In the genomic region with DNA sequence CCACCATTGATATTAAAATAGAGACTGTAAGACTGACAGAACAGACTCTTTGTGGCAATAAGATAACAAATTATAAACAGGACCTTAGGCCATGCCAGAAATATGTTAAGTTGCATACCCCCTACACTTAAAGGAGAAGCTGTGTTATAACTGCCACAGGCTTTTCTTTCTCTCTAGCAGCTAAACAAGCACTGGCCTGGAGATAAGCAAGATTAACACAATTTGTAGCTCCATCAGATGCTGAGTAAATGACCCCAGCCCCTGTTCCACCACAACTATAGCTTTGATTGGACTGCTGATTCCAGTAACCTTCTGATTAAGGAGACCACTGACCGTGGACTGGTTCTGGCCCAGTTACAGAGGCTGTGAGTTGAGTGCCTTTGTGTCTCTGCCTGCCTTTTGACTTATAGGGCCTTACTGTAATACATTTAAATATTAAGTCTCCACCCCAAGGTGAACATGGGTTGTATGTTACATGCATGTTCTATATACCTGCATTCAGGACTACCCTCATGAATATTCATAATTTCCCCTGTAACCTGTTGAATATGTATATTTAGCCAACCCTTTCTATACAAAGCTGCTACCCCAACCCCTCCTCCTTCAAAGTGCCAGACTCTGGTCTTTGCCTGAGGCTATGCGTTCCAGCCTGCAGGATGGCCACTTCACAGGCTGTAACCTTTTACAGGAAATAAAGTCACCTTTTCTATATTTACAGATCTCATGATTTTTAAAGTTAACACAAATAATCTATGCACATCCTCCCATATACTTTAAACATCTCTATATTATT, we compare ENCODE assay signal across 13 cellular contexts. TPM values are rescaled to one million over a fixed set of nuclear protein-coding genes. Genes with fewer than 3 reads are reported as not detected.
DNase-seq lines count a peak whose midpoint lies in the region; ATAC-seq and TF ChIP-seq lines count a peak whose summit lies in the region.
"Had no signal": no experiment of that assay in that cellular context is flagged by ENCODE, and none has a peak within 500 bp of the region (broad histone marks: within the 10 kb centered on the region; RNA-seq: fewer than 3 reads in every experiment).

No MANE protein-coding gene starts in this region.

- peak; percentile 70 for ATAC-seq in WTC11
- no peak for ATAC-seq in sciatic nerve
- ATAC-seq in HG03108 (IDR thresholded peaks at IDR 0.05; ENCODE audit: unreplicated experiment) = no peak

- in situ Hi-C loops in GM13976 (cut with MboI; ENCODE audit: low sequenced_read_pairs, unreplicated experiment) = loop anchor here (10.0 kb wide), 1 partner anchor 277 kb away; no protein-coding TSS in a partner anchor

- no peak overlapping the region for H3K27ac Mint-ChIP-seq in WTC11
- no peak overlapping the region for H3K27ac Mint-ChIP-seq in T-helper 2 cell treated with Interferon-gamma antibody and Interleukin-4, amounts not matched to agents 5 μg/mL and 100 μg/mL, for 36 hours

- peaks cover 23% of the 10 kb centered on the region for H3K9me3 Mint-ChIP-seq in WTC11
- peaks cover 15% of the 10 kb centered on the region for H3K9me3 Mint-ChIP-seq in T-helper 2 cell treated with Interferon-gamma antibody and Interleukin-4, amounts not matched to agents 5 μg/mL and 100 μg/mL, for 36 hours

- DNase-seq in NCI-H146 (lab: John Stamatoyannopoulos, UW) (peak; percentile 53), NCI-H69 (lab: John Stamatoyannopoulos, UW) (peak; percentile 62), WTC11 (ENCODE audit: low spot score) (no peak), sciatic nerve (ENCODE audit: low spot score) (peak; percentile 7), GM13976 (ENCODE audit: low spot score) (no peak)
- no peak for DNase-seq in T-helper 2 cell treated with Interferon-gamma antibody and Interleukin-4, amounts not matched to agents 5 μg/mL and 100 μg/mL, for 36 hours (ENCODE audit: low spot score)
- DNase-seq: ACHN, DMS79, NCI-H1436, NCI-H2029 treated with DMSO at 0.1 percent for 48 hours, NCI-H2171, NCI-H774 had no signal

- no peak overlapping the region for H3K4me3 Mint-ChIP-seq in WTC11
- H3K4me3 Mint-ChIP-seq in T-helper 2 cell treated with Interferon-gamma antibody and Interleukin-4, amounts not matched to agents 5 μg/mL and 100 μg/mL, for 36 hours = no peak overlapping the region

- POLR2A ChIA-PET in WTC11 (lab: Charles Lee) = no interaction called here

- H3K36me3 Mint-ChIP-seq in WTC11 = peaks cover 17% of the 10 kb centered on the region
- H3K36me3 Mint-ChIP-seq in T-helper 2 cell treated with Interferon-gamma antibody and Interleukin-4, amounts not matched to agents 5 μg/mL and 100 μg/mL, for 36 hours (ENCODE audit: low read depth) = no peaks in the 10 kb centered on the region

- intact Hi-C loops in sciatic nerve (cut with DNase I) = no loop called here

- TF ChIP-seq CTCF in WTC11 (IDR thresholded peaks at IDR 0.05) (no peak), GM13976 (IDR thresholded peaks at IDR 0.05; ENCODE audit: borderline replicate concordance, control extremely low read depth, extremely low read depth, insufficient read depth, missing control alignments) (no peak)

- H3K4me1 Mint-ChIP-seq in WTC11 = peaks cover 24% of the 10 kb centered on the region
- H3K4me1 Mint-ChIP-seq in T-helper 2 cell treated with Interferon-gamma antibody and Interleukin-4, amounts not matched to agents 5 μg/mL and 100 μg/mL, for 36 hours (ENCODE audit: low read depth) = no peaks in the 10 kb centered on the region

- CTCF ChIA-PET in WTC11 (lab: Charles Lee) = interaction anchor here (1.3 to 1.8 kb wide), 2 partner anchors 68 to 299 kb away, joined by 3 to 5 read pairs; no protein-coding TSS in a partner anchor

- H3K27me3 Mint-ChIP-seq in WTC11 (ENCODE audit: low read depth) = peaks cover 7% of the 10 kb centered on the region
- H3K27me3 Mint-ChIP-seq in T-helper 2 cell treated with Interferon-gamma antibody and Interleukin-4, amounts not matched to agents 5 μg/mL and 100 μg/mL, for 36 hours (ENCODE audit: low read depth) = peaks cover 14% of the 10 kb centered on the region

TF ChIP-seq in WTC11, 78 proteins besides CTCF, POLR2A, EP300 and RAD21 (continues in another document):
- TF ChIP-seq FOXP1 (CRISPR knock-in tag; IDR thresholded peaks at IDR 0.05; ENCODE audit: borderline replicate concordance) (no peak), NFATC4 (CRISPR knock-in tag; IDR thresholded peaks at IDR 0.05) (no peak), ZNF219 (CRISPR knock-in tag; IDR thresholded peaks at IDR 0.05; ENCODE audit: borderline replicate concordance) (no peak), IRF2 (CRISPR knock-in tag; IDR thresholded peaks at IDR 0.05; ENCODE audit: borderline replicate concordance, low read depth) (no peak), SMAD4 (CRISPR knock-in tag; IDR thresholded peaks at IDR 0.05) (no peak), TEAD4 (CRISPR knock-in tag; IDR thresholded peaks at IDR 0.05) (no peak), ZNF396 (CRISPR knock-in tag; IDR thresholded peaks at IDR 0.05; ENCODE audit: borderline replicate concordance) (no peak)
- TF ChIP-seq, protein P1, sequence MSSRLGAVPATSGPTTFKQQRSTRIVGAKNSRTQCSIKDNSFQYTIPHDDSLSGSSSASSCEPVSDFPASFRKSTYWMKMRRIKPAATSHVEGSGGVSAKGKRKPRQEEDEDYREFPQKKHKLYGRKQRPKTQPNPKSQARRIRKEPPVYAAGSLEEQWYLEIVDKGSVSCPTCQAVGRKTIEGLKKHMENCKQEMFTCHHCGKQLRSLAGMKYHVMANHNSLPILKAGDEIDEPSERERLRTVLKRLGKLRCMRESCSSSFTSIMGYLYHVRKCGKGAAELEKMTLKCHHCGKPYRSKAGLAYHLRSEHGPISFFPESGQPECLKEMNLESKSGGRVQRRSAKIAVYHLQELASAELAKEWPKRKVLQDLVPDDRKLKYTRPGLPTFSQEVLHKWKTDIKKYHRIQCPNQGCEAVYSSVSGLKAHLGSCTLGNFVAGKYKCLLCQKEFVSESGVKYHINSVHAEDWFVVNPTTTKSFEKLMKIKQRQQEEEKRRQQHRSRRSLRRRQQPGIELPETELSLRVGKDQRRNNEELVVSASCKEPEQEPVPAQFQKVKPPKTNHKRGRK (CRISPR knock-in tag; IDR thresholded peaks at IDR 0.05; ENCODE audit: borderline replicate concordance) = no peak
- TF ChIP-seq, protein P2, sequence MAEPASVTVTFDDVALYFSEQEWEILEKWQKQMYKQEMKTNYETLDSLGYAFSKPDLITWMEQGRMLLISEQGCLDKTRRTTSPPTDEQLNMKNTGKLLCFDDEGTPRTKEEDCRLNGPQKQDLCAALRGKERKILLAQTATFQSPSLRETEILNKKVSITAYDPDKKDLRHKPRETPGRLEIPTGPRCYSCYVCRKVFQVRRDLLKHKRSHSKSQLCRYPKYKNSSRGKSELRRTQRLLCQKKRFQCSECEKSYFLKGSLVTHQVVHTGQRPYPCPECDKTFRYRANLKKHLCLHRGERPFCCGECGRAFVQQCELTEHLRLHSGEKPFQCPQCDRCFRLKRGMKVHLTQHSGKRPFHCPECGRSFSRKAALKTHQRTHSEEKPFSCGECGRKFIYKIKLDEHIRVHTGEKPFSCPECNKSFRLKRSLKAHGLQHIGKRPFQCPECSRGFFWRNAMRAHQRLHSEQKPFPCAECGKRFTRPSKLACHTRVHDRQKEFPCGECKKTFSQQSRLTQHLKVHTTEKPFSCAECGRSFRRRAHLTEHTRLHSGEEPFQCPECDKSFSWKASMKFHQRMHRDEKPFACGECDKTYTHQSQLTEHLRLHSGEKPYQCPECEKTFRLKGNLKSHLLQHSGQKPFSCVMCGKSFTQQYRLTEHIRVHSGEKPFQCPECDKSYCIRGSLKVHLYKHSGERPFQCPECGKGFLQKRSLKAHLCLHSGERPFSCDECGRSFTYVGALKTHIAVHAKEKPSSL (CRISPR knock-in tag; conservative IDR thresholded peaks at IDR 0.05) = no peak
- TF ChIP-seq, protein P3, sequence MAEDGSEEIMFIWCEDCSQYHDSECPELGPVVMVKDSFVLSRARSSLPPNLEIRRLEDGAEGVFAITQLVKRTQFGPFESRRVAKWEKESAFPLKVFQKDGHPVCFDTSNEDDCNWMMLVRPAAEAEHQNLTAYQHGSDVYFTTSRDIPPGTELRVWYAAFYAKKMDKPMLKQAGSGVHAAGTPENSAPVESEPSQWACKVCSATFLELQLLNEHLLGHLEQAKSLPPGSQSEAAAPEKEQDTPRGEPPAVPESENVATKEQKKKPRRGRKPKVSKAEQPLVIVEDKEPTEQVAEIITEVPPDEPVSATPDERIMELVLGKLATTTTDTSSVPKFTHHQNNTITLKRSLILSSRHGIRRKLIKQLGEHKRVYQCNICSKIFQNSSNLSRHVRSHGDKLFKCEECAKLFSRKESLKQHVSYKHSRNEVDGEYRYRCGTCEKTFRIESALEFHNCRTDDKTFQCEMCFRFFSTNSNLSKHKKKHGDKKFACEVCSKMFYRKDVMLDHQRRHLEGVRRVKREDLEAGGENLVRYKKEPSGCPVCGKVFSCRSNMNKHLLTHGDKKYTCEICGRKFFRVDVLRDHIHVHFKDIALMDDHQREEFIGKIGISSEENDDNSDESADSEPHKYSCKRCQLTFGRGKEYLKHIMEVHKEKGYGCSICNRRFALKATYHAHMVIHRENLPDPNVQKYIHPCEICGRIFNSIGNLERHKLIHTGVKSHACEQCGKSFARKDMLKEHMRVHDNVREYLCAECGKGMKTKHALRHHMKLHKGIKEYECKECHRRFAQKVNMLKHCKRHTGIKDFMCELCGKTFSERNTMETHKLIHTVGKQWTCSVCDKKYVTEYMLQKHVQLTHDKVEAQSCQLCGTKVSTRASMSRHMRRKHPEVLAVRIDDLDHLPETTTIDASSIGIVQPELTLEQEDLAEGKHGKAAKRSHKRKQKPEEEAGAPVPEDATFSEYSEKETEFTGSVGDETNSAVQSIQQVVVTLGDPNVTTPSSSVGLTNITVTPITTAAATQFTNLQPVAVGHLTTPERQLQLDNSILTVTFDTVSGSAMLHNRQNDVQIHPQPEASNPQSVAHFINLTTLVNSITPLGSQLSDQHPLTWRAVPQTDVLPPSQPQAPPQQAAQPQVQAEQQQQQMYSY (CRISPR knock-in tag; IDR thresholded peaks at IDR 0.05) = no peak

RNA-seq across cellular contexts. Expression of a gene that starts 10.3 kb away (rescaled TPM):
- total RNA-seq in WTC11 (2021) (31.2 to 49.6 TPM (median 31.6 TPM) in 3 replicates), sciatic nerve (4.1 TPM)

Comparison
In these comparisons a context has a peak if more than half of its experiments do, and no peak if none do; other contexts are left out.
1. DNase-seq: peak in NCI-H146 (single experiment), NCI-H69 (single experiment) and sciatic nerve (single experiment); none in WTC11 (single experiment), GM13976 (single experiment) and T-helper 2 cell treated with Interferon-gamma antibody and Interleukin-4, amounts not matched to agents 5 μg/mL and 100 μg/mL, for 36 hours (single experiment).